In the genomic region with DNA sequence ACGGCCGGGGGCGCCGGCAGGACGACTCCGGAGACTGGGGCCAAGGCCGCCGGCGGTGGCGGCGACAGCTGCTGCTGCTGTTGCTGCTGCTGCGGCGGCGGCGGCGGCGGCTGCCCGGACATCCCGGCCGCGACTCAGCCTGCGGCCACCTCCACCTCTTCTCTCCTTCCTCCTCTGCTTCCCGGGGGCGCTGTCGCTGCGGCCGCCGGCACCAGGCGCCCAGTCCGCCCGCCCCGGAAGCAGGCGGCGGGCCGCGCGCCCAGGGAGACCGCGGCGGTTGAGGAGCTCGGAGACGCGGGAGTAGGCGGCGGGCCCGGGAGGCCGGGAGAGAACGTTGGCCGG, we compare ENCODE assay signal across 1 cellular context.
TF ChIP-seq lines count a peak whose summit lies in the region.

No MANE protein-coding gene starts in this region.

TF ChIP-seq in K562, 482 proteins besides CTCF, POLR2A, EP300 and RAD21 (continued from another document and continues in another):
- TF ChIP-seq, protein P1, sequence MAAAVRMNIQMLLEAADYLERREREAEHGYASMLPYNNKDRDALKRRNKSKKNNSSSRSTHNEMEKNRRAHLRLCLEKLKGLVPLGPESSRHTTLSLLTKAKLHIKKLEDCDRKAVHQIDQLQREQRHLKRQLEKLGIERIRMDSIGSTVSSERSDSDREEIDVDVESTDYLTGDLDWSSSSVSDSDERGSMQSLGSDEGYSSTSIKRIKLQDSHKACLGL (CRISPR knock-in tag; IDR thresholded peaks at IDR 0.05; ENCODE audit: borderline replicate concordance, poor library complexity, severe bottlenecking) = no peak
- TF ChIP-seq ILF3 (IDR thresholded peaks at IDR 0.05; ENCODE audit: borderline replicate concordance) (peak; percentile 76; the same call in 1 of the 2 replicates), TFAM (CRISPR knock-in tag; conservative IDR thresholded peaks at IDR 0.05) (no peak), HEY1 (CRISPR knock-in tag; IDR thresholded peaks at IDR 0.05; ENCODE audit: borderline replicate concordance) (no peak), ZNF212 (CRISPR knock-in tag; IDR thresholded peaks at IDR 0.05) (no peak), FUS (optimal IDR thresholded peaks at IDR 0.05; ENCODE audit: low read depth, low read length) (no peak), PTBP1 (IDR thresholded peaks at IDR 0.05; ENCODE audit: low read depth, low read length) (no peak), TRIM24 (IDR thresholded peaks at IDR 0.05) (no peak), SRSF9 (IDR thresholded peaks at IDR 0.05; ENCODE audit: borderline replicate concordance, low read depth, low read length) (no peak), ZNF174 (CRISPR knock-in tag; IDR thresholded peaks at IDR 0.05) (no peak), ZNF263 (CRISPR knock-in tag; IDR thresholded peaks at IDR 0.05; ENCODE audit: borderline replicate concordance) (no peak), FOXP1 (CRISPR knock-in tag; IDR thresholded peaks at IDR 0.05) (no peak; the same call in 1 of the 2 replicates), CTBP1 (IDR thresholded peaks at IDR 0.05; ENCODE audit: borderline replicate concordance) (peak; percentile 6), SMAD4 (CRISPR knock-in tag; conservative IDR thresholded peaks at IDR 0.05) (peak; percentile 79), JUNB (CRISPR knock-in tag; conservative IDR thresholded peaks at IDR 0.05) (no peak), SIN3A (IDR thresholded peaks at IDR 0.05; ENCODE audit: borderline replicate concordance in 2 of 2, control insufficient read depth in 1 of 2, low read depth in 2 of 2, low read length in 2 of 2) (peak in 1 of 2 experiments; percentile 66; a peak in 1 of 4 replicates), KAT8 (IDR thresholded peaks at IDR 0.05; ENCODE audit: low read depth) (no peak), HNRNPK (IDR thresholded peaks at IDR 0.05; ENCODE audit: low read depth, low read length, poor library complexity, severe bottlenecking) (no peak)
- TF ChIP-seq, protein P2, sequence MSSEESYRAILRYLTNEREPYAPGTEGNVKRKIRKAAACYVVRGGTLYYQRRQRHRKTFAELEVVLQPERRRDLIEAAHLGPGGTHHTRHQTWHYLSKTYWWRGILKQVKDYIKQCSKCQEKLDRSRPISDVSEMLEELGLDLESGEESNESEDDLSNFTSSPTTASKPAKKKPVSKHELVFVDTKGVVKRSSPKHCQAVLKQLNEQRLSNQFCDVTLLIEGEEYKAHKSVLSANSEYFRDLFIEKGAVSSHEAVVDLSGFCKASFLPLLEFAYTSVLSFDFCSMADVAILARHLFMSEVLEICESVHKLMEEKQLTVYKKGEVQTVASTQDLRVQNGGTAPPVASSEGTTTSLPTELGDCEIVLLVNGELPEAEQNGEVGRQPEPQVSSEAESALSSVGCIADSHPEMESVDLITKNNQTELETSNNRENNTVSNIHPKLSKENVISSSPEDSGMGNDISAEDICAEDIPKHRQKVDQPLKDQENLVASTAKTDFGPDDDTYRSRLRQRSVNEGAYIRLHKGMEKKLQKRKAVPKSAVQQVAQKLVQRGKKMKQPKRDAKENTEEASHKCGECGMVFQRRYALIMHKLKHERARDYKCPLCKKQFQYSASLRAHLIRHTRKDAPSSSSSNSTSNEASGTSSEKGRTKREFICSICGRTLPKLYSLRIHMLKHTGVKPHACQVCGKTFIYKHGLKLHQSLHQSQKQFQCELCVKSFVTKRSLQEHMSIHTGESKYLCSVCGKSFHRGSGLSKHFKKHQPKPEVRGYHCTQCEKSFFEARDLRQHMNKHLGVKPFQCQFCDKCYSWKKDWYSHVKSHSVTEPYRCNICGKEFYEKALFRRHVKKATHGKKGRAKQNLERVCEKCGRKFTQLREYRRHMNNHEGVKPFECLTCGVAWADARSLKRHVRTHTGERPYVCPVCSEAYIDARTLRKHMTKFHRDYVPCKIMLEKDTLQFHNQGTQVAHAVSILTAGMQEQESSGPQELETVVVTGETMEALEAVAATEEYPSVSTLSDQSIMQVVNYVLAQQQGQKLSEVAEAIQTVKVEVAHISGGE (CRISPR knock-in tag; IDR thresholded peaks at IDR 0.05) = peak in 2 of 3 experiments; percentile 81 to 88; a peak in 4 of 6 replicates
- TF ChIP-seq, protein P3, sequence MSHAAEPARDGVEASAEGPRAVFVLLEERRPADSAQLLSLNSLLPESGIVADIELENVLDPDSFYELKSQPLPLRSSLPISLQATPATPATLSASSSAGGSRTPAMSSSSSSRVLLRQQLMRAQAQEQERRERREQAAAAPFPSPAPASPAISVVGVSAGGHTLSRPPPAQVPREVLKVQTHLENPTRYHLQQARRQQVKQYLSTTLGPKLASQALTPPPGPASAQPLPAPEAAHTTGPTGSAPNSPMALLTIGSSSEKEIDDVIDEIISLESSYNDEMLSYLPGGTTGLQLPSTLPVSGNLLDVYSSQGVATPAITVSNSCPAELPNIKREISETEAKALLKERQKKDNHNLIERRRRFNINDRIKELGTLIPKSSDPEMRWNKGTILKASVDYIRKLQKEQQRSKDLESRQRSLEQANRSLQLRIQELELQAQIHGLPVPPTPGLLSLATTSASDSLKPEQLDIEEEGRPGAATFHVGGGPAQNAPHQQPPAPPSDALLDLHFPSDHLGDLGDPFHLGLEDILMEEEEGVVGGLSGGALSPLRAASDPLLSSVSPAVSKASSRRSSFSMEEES (CRISPR knock-in tag; IDR thresholded peaks at IDR 0.05) = no peak
- TF ChIP-seq, protein P4, sequence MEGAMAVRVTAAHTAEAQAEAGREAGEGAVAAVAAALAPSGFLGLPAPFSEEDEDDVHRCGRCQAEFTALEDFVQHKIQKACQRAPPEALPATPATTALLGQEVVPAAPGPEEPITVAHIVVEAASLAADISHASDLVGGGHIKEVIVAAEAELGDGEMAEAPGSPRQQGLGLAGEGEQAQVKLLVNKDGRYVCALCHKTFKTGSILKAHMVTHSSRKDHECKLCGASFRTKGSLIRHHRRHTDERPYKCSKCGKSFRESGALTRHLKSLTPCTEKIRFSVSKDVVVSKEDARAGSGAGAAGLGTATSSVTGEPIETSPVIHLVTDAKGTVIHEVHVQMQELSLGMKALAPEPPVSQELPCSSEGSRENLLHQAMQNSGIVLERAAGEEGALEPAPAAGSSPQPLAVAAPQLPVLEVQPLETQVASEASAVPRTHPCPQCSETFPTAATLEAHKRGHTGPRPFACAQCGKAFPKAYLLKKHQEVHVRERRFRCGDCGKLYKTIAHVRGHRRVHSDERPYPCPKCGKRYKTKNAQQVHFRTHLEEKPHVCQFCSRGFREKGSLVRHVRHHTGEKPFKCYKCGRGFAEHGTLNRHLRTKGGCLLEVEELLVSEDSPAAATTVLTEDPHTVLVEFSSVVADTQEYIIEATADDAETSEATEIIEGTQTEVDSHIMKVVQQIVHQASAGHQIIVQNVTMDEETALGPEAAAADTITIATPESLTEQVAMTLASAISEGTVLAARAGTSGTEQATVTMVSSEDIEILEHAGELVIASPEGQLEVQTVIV (CRISPR knock-in tag; IDR thresholded peaks at IDR 0.05; ENCODE audit: borderline replicate concordance) = no peak
- TF ChIP-seq, protein P5, sequence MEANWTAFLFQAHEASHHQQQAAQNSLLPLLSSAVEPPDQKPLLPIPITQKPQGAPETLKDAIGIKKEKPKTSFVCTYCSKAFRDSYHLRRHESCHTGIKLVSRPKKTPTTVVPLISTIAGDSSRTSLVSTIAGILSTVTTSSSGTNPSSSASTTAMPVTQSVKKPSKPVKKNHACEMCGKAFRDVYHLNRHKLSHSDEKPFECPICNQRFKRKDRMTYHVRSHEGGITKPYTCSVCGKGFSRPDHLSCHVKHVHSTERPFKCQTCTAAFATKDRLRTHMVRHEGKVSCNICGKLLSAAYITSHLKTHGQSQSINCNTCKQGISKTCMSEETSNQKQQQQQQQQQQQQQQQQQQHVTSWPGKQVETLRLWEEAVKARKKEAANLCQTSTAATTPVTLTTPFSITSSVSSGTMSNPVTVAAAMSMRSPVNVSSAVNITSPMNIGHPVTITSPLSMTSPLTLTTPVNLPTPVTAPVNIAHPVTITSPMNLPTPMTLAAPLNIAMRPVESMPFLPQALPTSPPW (CRISPR knock-in tag; IDR thresholded peaks at IDR 0.05) = no peak
- TF ChIP-seq, protein P6, sequence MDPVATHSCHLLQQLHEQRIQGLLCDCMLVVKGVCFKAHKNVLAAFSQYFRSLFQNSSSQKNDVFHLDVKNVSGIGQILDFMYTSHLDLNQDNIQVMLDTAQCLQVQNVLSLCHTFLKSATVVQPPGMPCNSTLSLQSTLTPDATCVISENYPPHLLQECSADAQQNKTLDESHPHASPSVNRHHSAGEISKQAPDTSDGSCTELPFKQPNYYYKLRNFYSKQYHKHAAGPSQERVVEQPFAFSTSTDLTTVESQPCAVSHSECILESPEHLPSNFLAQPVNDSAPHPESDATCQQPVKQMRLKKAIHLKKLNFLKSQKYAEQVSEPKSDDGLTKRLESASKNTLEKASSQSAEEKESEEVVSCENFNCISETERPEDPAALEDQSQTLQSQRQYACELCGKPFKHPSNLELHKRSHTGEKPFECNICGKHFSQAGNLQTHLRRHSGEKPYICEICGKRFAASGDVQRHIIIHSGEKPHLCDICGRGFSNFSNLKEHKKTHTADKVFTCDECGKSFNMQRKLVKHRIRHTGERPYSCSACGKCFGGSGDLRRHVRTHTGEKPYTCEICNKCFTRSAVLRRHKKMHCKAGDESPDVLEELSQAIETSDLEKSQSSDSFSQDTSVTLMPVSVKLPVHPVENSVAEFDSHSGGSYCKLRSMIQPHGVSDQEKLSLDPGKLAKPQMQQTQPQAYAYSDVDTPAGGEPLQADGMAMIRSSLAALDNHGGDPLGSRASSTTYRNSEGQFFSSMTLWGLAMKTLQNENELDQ (CRISPR knock-in tag; IDR thresholded peaks at IDR 0.05; ENCODE audit: borderline replicate concordance) = no peak
- TF ChIP-seq, protein P7, sequence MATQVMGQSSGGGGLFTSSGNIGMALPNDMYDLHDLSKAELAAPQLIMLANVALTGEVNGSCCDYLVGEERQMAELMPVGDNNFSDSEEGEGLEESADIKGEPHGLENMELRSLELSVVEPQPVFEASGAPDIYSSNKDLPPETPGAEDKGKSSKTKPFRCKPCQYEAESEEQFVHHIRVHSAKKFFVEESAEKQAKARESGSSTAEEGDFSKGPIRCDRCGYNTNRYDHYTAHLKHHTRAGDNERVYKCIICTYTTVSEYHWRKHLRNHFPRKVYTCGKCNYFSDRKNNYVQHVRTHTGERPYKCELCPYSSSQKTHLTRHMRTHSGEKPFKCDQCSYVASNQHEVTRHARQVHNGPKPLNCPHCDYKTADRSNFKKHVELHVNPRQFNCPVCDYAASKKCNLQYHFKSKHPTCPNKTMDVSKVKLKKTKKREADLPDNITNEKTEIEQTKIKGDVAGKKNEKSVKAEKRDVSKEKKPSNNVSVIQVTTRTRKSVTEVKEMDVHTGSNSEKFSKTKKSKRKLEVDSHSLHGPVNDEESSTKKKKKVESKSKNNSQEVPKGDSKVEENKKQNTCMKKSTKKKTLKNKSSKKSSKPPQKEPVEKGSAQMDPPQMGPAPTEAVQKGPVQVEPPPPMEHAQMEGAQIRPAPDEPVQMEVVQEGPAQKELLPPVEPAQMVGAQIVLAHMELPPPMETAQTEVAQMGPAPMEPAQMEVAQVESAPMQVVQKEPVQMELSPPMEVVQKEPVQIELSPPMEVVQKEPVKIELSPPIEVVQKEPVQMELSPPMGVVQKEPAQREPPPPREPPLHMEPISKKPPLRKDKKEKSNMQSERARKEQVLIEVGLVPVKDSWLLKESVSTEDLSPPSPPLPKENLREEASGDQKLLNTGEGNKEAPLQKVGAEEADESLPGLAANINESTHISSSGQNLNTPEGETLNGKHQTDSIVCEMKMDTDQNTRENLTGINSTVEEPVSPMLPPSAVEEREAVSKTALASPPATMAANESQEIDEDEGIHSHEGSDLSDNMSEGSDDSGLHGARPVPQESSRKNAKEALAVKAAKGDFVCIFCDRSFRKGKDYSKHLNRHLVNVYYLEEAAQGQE (CRISPR knock-in tag; IDR thresholded peaks at IDR 0.05; ENCODE audit: low read depth) = 0 out of 2 replicates have a peak, but pooled peaks have one; percentile 41
- TF ChIP-seq, protein P8, sequence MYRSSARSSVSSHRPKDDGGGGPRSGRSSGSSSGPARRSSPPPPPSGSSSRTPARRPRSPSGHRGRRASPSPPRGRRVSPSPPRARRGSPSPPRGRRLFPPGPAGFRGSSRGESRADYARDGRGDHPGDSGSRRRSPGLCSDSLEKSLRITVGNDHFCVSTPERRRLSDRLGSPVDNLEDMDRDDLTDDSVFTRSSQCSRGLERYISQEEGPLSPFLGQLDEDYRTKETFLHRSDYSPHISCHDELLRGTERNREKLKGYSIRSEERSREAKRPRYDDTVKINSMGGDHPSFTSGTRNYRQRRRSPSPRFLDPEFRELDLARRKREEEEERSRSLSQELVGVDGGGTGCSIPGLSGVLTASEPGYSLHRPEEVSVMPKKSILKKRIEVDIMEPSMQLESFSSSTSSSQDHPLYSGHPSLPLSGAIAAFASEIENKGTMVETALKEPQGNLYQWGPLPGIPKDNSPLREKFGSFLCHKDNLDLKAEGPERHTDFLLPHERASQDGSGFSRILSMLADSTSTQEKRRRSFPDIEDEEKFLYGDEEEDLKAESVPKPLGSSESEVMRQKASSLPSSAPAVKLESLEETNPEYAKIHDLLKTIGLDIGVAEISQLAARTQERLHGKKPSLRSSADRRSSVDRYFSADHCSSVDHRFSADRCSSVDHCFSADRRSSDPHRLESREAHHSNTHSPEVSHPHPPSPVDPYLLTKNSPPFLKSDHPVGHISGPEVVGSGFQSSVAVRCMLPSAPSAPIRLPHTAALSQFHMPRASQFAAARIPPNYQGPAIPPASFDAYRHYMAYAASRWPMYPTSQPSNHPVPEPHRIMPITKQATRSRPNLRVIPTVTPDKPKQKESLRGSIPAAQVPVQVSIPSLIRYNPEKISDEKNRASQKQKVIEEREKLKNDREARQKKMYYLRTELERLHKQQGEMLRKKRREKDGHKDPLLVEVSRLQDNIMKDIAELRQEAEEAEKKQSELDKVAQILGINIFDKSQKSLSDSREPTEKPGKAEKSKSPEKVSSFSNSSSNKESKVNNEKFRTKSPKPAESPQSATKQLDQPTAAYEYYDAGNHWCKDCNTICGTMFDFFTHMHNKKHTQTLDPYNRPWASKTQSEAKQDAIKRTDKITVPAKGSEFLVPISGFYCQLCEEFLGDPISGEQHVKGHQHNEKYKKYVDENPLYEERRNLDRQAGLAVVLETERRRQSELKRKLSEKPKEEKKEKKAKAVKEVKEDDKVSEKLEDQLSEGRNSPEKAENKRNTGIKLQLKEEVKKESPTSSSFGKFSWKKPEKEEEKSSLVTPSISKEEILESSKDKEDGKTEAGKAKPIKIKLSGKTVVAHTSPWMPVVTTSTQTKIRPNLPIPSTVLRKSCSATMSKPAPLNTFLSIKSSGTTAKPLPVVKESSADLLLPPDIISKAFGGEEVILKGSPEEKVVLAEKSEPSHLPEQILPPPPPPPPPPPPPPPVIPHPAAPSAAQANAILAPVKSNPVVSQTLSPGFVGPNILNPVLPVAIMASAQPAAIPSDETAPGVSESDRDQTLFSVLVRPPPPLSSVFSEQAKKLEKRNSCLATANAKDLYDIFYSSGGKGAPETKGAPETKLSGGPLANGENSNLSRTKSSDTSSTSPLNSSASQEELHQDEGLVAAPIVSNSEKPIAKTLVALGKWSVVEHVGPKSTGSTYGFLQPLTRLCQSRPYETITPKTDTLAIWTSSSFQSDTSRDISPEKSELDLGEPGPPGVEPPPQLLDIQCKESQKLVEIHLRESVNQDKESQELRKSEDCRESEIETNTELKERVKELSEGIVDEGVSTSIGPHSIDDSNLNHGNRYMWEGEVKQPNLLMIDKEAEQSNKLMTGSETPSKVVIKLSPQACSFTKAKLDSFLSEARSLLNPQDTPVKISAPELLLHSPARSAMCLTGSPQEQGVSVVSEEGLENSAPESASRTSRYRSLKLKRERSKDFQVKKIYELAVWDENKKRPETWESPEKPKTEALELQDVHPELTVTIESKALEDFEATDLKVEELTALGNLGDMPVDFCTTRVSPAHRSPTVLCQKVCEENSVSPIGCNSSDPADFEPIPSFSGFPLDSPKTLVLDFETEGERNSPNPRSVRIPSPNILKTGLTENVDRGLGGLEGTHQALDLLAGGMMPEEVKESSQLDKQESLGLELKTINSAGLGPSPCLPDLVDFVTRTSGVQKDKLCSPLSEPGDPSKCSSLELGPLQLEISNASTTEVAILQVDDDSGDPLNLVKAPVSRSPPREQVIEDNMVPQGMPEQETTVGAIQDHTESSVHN (IDR thresholded peaks at IDR 0.05; ENCODE audit: borderline replicate concordance in 1 of 2, low read depth in 1 of 2) = no peak
